In genomic region chr1:62325076-62325475, GRCh38 we compare ENCODE assay signal across 14 cellular contexts. TPM values are rescaled to one million over a fixed set of nuclear protein-coding genes. Genes with fewer than 3 reads are reported as not detected.
DNase-seq lines count a peak whose midpoint lies in the region; ATAC-seq and TF ChIP-seq lines count a peak whose summit lies in the region.
"Had no signal": no experiment of that assay in that cellular context is flagged by ENCODE, and none has a peak within 500 bp of the region (broad histone marks: within the 10 kb centered on the region; RNA-seq: fewer than 3 reads in every experiment).

No MANE protein-coding gene starts in this region.

- no peak for TF ChIP-seq CTCF in HFFc6 (IDR thresholded peaks at IDR 0.05)

- peaks cover 7% of the 10 kb centered on the region for H3K27me3 Mint-ChIP-seq in HFFc6 (ENCODE audit: insufficient read depth)

- H3K36me3 Mint-ChIP-seq in HFFc6 (ENCODE audit: low read depth) = no peaks in the 10 kb centered on the region
- H3K36me3 Mint-ChIP-seq: activated naive CD8-positive, alpha-beta T cell treated with anti-CD3 and anti-CD28 coated beads, Interleukin-2, amount 10 ng/mL, durations not matched to agents 7 days and 5 days; memory B cell had no signal

- peak; percentile 93 for DNase-seq in HFFc6
- peak; percentile 71 for DNase-seq in astrocyte of the hippocampus (ENCODE audit: low read depth, low spot score)
- peak; percentile 97 for DNase-seq in islet precursor cell
- DNase-seq in stromal cell of bone marrow (ENCODE audit: low read depth) = peak; percentile 23
- no peak for DNase-seq in NK-92 (lab: John Stamatoyannopoulos, UW; ENCODE audit: unreplicated experiment)
- DNase-seq: activated naive CD8-positive, alpha-beta T cell treated with anti-CD3 and anti-CD28 coated beads, Interleukin-2, amount 10 ng/mL, durations not matched to agents 7 days and 5 days; Calu3; effector CD4-positive, alpha-beta T cell; hypothalamus; MM.1S; retina had no signal

- no peak for ATAC-seq in HG02973 (IDR thresholded peaks at IDR 0.05; ENCODE audit: unreplicated experiment)
- no peak for ATAC-seq in HG02870 (IDR thresholded peaks at IDR 0.05; ENCODE audit: unreplicated experiment)

- H3K4me1 Mint-ChIP-seq in HFFc6 (ENCODE audit: low read depth) = peaks cover 22% of the 10 kb centered on the region
- H3K4me1 Mint-ChIP-seq: memory B cell had no signal

- H3K4me3 Mint-ChIP-seq in HFFc6 = peak overlapping the region; percentile 55; the same call in 1 of the 2 replicates
- H3K4me3 Mint-ChIP-seq: activated naive CD8-positive, alpha-beta T cell treated with anti-CD3 and anti-CD28 coated beads, Interleukin-2, amount 10 ng/mL, durations not matched to agents 7 days and 5 days; memory B cell had no signal

- peaks cover 1% of the 10 kb centered on the region; the same call in 1 of the 2 replicates for H3K9me3 Mint-ChIP-seq in HFFc6
- H3K9me3 Mint-ChIP-seq: activated naive CD8-positive, alpha-beta T cell treated with anti-CD3 and anti-CD28 coated beads, Interleukin-2, amount 10 ng/mL, durations not matched to agents 7 days and 5 days; memory B cell had no signal

- H3K27ac Mint-ChIP-seq in HFFc6 = peak overlapping the region; percentile 86; the same call in 1 of the 2 replicates
- H3K27ac Mint-ChIP-seq: activated naive CD8-positive, alpha-beta T cell treated with anti-CD3 and anti-CD28 coated beads, Interleukin-2, amount 10 ng/mL, durations not matched to agents 7 days and 5 days; memory B cell had no signal

RNA-seq across cellular contexts. Expression of gene KANK4, which starts 5.8 kb away (rescaled TPM):
- total RNA-seq in HFFc6 (2021; fragmentation: NEBNext Ultra II Directional; extraction: Animal tissue kit (Norgen Biotek cat#: 25700)) = not detected
- total RNA-seq: activated naive CD8-positive, alpha-beta T cell treated with anti-CD3 and anti-CD28 coated beads, Interleukin-2, amount 10 ng/mL, durations not matched to agents 7 days and 5 days; Calu3 had no signal
